In genomic region chr6:98827295-98828159, GRCh38 we compare ENCODE assay signal across 14 cellular contexts. TPM values are rescaled to one million over a fixed set of nuclear protein-coding genes. Genes with fewer than 3 reads are reported as not detected.
A peak's percentile ranks its signal among the peaks of the same experiment; 100 is the strongest.
DNase-seq lines count a peak whose midpoint lies in the region; ATAC-seq and TF ChIP-seq lines count a peak whose summit lies in the region.
"Had no signal": no experiment of that assay in that cellular context is flagged by ENCODE, and none has a peak within 500 bp of the region (broad histone marks: within the 10 kb centered on the region; RNA-seq: fewer than 3 reads in every experiment).

No MANE protein-coding gene starts in this region.

- no peak overlapping the region for H3K27ac Mint-ChIP-seq in activated naive CD4-positive, alpha-beta T cell treated with anti-CD3 and anti-CD28 coated beads, Interleukin-2, amount 50 U/mL, for 72 hours
- H3K27ac Mint-ChIP-seq: activated CD4-positive, alpha-beta T cell treated with anti-CD3 and anti-CD28 coated beads, Interleukin-2, amount 10 ng/mL, durations not matched to agents 24 days and 14 days; activated naive CD4-positive, alpha-beta T cell treated with anti-CD3 and anti-CD28 coated beads, Interleukin-2, amount 10 ng/mL, durations not matched to agents 7 days and 5 days; stimulated activated naive CD8-positive, alpha-beta T cell treated with anti-CD3 and anti-CD28 coated beads, Interleukin-15, Interleukin-2, amounts not matched to agents 100 ng/mL and 50 ng/mL, for 24 hours had no signal

- peaks cover 48% of the 10 kb centered on the region for H3K4me1 ChIP-seq in HUES48 (ENCODE audit: control insufficient read depth, insufficient read depth, low read length)

- no peaks in the 10 kb centered on the region for H3K9me3 ChIP-seq in HUES48 (ENCODE audit: control insufficient read depth, insufficient read depth, low read length)

- H3K27ac ChIP-seq in HUES48 (ENCODE audit: low read depth, low read length) (no peak overlapping the region), dorsolateral prefrontal cortex (peak overlapping the region in 50 of 59 donors; percentile 37 to 99 (median 70))
- H3K27ac ChIP-seq: C4-2B had no signal

- TF ChIP-seq CTCF in dorsolateral prefrontal cortex (IDR thresholded peaks at IDR 0.05 in 54 of 56, conservative IDR thresholded peaks at IDR 0.05 in 2 of 56; ENCODE audit: low read depth in 1 of 56, partially characterized antibody in 56 of 56): no peak

- intact Hi-C loops in dorsolateral prefrontal cortex (cut with DNase I): no loop called here

- H3K36me3 ChIP-seq in HUES48 (ENCODE audit: control insufficient read depth, insufficient read depth, low read length): no peaks in the 10 kb centered on the region

- H3K9me3 Mint-ChIP-seq in activated naive CD4-positive, alpha-beta T cell treated with anti-CD3 and anti-CD28 coated beads, Interleukin-2, amount 50 U/mL, for 72 hours: no peaks in the 10 kb centered on the region
- H3K9me3 Mint-ChIP-seq: activated naive CD4-positive, alpha-beta T cell treated with anti-CD3 and anti-CD28 coated beads, Interleukin-2, amount 10 ng/mL, durations not matched to agents 7 days and 5 days; stimulated activated naive CD8-positive, alpha-beta T cell treated with anti-CD3 and anti-CD28 coated beads, Interleukin-15, Interleukin-2, amounts not matched to agents 100 ng/mL and 50 ng/mL, for 24 hours had no signal

- peaks cover 0 to 19% of the 10 kb centered on the region in 2 donors for H3K36me3 Mint-ChIP-seq in activated naive CD4-positive, alpha-beta T cell treated with anti-CD3 and anti-CD28 coated beads, Interleukin-2, amount 50 U/mL, for 72 hours

- no peak overlapping the region for H3K9ac ChIP-seq in HUES48 (ENCODE audit: low read depth, low read length)

- DNase-seq in COLO829 (ENCODE audit: low spot score) (peak; percentile 74), dorsolateral prefrontal cortex (peak in 8 of 10 donors; percentile 50 to 73 (median 62)), midbrain (lab: John Stamatoyannopoulos, UW) (peak; percentile 74)
- DNase-seq in activated naive CD4-positive, alpha-beta T cell treated with anti-CD3 and anti-CD28 coated beads, Interleukin-2, amount 50 U/mL, for 72 hours (ENCODE audit: low spot score in 2 of 2): no peak
- DNase-seq in activated CD8-positive, alpha-beta memory T cell treated with anti-CD3 and anti-CD28 coated beads for 24 hours: no peak
- DNase-seq: activated CD4-positive, alpha-beta T cell treated with anti-CD3 and anti-CD28 coated beads, Interleukin-2, amount 10 ng/mL, durations not matched to agents 24 days and 14 days; activated naive CD4-positive, alpha-beta T cell treated with anti-CD3 and anti-CD28 coated beads, Interleukin-2, amount 10 ng/mL, durations not matched to agents 7 days and 5 days; naive B cell; NCI-H2029 treated with DMSO at 0.1 percent for 48 hours had no signal

- peaks cover 99% of the 10 kb centered on the region for H3K27me3 ChIP-seq in HUES48 (ENCODE audit: control insufficient read depth, insufficient read depth, low read length)
- H3K27me3 ChIP-seq in dorsolateral prefrontal cortex: peaks cover 0 to 52% (median 8%) of the 10 kb centered on the region in 45 donors

- H3K4me3 ChIP-seq in HUES48 (ENCODE audit: low read depth, low read length) (peak overlapping the region; percentile 55), dorsolateral prefrontal cortex (peak overlapping the region in 58 of 59 donors; percentile 10 to 70 (median 48))

- no peak for ATAC-seq in HG03469 (IDR thresholded peaks at IDR 0.05; ENCODE audit: unreplicated experiment)
- ATAC-seq in activated naive CD4-positive, alpha-beta T cell treated with anti-CD3 and anti-CD28 coated beads, Interleukin-2, amount 50 U/mL, for 72 hours: no peak
- no peak for ATAC-seq in GM19455 (IDR thresholded peaks at IDR 0.05; ENCODE audit: unreplicated experiment)

RNA-seq across cellular contexts. Expression of gene POU3F2, which starts 6.8 kb away (rescaled TPM):
- total RNA-seq in dorsolateral prefrontal cortex: 10 to 100 TPM; 10.8 to 38.0 (median 20.6) TPM
- total RNA-seq in activated naive CD4-positive, alpha-beta T cell treated with anti-CD3 and anti-CD28 coated beads, Interleukin-2, amount 50 U/mL, for 72 hours: not detected
- total RNA-seq: activated CD4-positive, alpha-beta T cell treated with anti-CD3 and anti-CD28 coated beads, Interleukin-2, amount 10 ng/mL, durations not matched to agents 24 days and 14 days had no signal

Comparison
In these comparisons a context has a peak if more than half of its experiments do, and no peak if none do; other contexts are left out.
1. DNase-seq: peak in COLO829 (single experiment), dorsolateral prefrontal cortex (8 of 10) and midbrain (single experiment); none in activated naive CD4-positive, alpha-beta T cell treated with anti-CD3 and anti-CD28 coated beads, Interleukin-2, amount 50 U/mL, for 72 hours (0 of 2) and activated CD8-positive, alpha-beta memory T cell treated with anti-CD3 and anti-CD28 coated beads for 24 hours (single experiment).
2. RNA of gene POU3F2, which starts 6.8 kb away (total RNA-seq): 10.8 to 38.0 TPM in dorsolateral prefrontal cortex; not detected in activated naive CD4-positive, alpha-beta T cell treated with anti-CD3 and anti-CD28 coated beads, Interleukin-2, amount 50 U/mL, for 72 hours; every median in the first group is over 10 times any median in the second.